Comparison of ENCODE assay signal across 1 cellular context in the genomic region with DNA sequence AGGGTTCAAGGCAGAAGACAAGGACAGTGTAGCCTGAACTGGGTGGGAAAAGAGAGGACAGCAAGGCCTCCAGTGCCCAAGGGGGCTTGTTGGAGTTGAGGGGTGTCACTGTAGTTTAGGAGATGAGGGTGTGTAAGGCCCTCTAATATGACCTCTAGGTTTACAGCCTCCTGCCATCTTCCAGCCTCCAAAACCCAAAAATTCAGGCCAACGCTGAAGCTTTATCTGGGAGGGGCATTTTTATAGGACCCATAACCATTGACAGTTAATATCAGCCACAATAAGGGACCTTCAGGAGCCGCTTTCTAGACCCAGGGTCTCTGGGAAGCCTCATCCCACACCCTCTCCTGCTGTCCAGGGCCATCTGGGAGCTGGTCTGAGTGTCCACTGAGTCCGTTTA.
TF ChIP-seq lines count a peak whose summit lies in the region.

No MANE protein-coding gene starts in this region.

TF ChIP-seq in GM23338, 12 proteins besides CTCF, POLR2A, EP300 and RAD21:
- no peak for TF ChIP-seq EZH2 (IDR thresholded peaks at IDR 0.05; ENCODE audit: low read depth, unreplicated experiment)
- no peak for TF ChIP-seq NANOG (IDR thresholded peaks at IDR 0.05; ENCODE audit: borderline replicate concordance)
- TF ChIP-seq REST (IDR thresholded peaks at IDR 0.05; ENCODE audit: unreplicated experiment), result no peak
- TF ChIP-seq ZNF331 (CRISPR knock-in tag; IDR thresholded peaks at IDR 0.05; ENCODE audit: low read depth), result no peak
- no peak for TF ChIP-seq ZNF114 (CRISPR knock-in tag; IDR thresholded peaks at IDR 0.05)
